ENCODE assay signal across 29 cellular contexts in genomic region chr5:28430565-28431178, GRCh38.
"Had no signal": no experiment of that assay in that cellular context is flagged by ENCODE, and none has a peak within 500 bp of the region (broad histone marks: within the 10 kb centered on the region; RNA-seq: fewer than 3 reads in every experiment).

No MANE protein-coding gene starts in this region.

- ATAC-seq: left lobe of liver; naive thymus-derived CD8-positive, alpha-beta T cell; right cardiac atrium; T-helper 17 cell had no signal

- FAIRE-seq: frontal cortex, urothelium cell line had no signal

- DNase-seq: activated CD4-positive, alpha-beta memory T cell treated with anti-CD3 and anti-CD28 coated beads for 36 hours; activated CD4-positive, alpha-beta T cell treated with anti-CD3 and anti-CD28 coated beads, Interleukin-2, amount 10 ng/mL, durations not matched to agents 24 days and 14 days; activated CD4-positive, CD25-positive, alpha-beta regulatory T cell treated with anti-CD3 and anti-CD28 coated beads, Interleukin-2, amount 50 U/mL, for 72 hours; activated CD8-positive, alpha-beta memory T cell treated with anti-CD3 and anti-CD28 coated beads, Interleukin-2, amount 50 U/mL, for 4 hours; activated effector memory CD4-positive, alpha-beta T cell treated with anti-CD3 and anti-CD28 coated beads, Interleukin-2, amount 50 U/mL, for 16 hours; activated naive CD4-positive, alpha-beta T cell treated with anti-CD3 and anti-CD28 coated beads for 36 hours; activated naive CD8-positive, alpha-beta T cell treated with anti-CD3 and anti-CD28 coated beads for 36 hours; activated T-cell treated with anti-CD3 and anti-CD28 coated beads, Interleukin-2, amount 50 U/mL, for 1 hour; adrenal gland; caudate nucleus; esophagus squamous epithelium; glutamatergic neuron; islet precursor cell; lower lobe of right lung; mesenchymal stem cell; naive thymus-derived CD8-positive, alpha-beta T cell; nucleus accumbens; right cardiac atrium; stimulated activated CD4-positive, alpha-beta T cell treated with anti-CD3 and anti-CD28 coated beads, Interleukin-15, amount 100 ng/mL, for 24 hours; stimulated activated CD4-positive, alpha-beta T cell treated with anti-CD3 and anti-CD28 coated beads, Interleukin-2, amount 100 ng/mL, for 24 hours; stimulated activated naive CD4-positive, alpha-beta T cell treated with Interleukin-2 at 50 U/mL for 16 hours; T-helper 17 cell; T1000; WERI-Rb-1 had no signal

- H3K4me3 ChIP-seq: adrenal gland, ascending aorta, esophagus squamous epithelium, lower lobe of right lung, tibial nerve had no signal
